8 cellular contexts compared by ENCODE assay signal in the genomic region with DNA sequence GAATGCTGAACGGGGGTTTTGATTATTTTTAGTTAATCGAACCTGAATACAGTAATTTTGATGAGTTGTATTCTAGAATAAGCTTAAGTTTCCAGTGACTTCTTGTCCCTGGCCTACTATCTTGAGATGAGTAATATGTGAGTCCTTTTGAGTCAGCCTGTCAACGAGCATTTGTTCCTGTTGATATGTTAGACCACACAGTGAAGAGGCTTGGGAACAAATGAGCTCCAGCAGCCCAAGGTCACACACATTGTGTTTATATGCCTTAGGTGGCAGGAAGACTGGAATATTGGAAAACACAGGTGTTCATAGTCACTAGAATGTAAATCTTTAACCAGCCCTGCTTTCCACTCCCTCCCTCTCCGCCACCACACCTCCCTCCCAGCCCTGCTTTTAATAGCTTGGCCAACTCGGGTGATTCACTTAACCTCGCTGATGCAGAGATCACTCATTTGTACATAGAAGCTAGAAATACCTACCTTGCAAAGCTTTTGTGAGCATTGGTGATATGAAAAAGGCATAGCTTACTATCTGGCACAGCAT. TPM values are rescaled to one million over a fixed set of nuclear protein-coding genes. Genes with fewer than 3 reads are reported as not detected.
A peak's percentile ranks its signal among the peaks of the same experiment; 100 is the strongest.
DNase-seq lines count a peak whose midpoint lies in the region; ATAC-seq and TF ChIP-seq lines count a peak whose summit lies in the region.

No MANE protein-coding gene starts in this region.

- H3K4me3 ChIP-seq in Peyer's patch = no peak overlapping the region
- H3K4me3 ChIP-seq in right cardiac atrium (ENCODE audit: low read length) = no peak overlapping the region

- TF ChIP-seq POLR2A in Peyer's patch (IDR thresholded peaks at IDR 0.05) = peak in 1 of 2 donors; percentile 45

- DNase-seq in activated T-cell treated with anti-CD3 and anti-CD28 coated beads for 48 hours (ENCODE audit: low read depth) (peak; percentile 3), Peyer's patch (peak in 2 of 3 donors; percentile 76 to 82), right cardiac atrium (no peak), D341Med (ENCODE audit: low spot score) (no peak), activated gamma-delta T cell (lab: John Stamatoyannopoulos, UW) (no peak), middle frontal gyrus (ENCODE audit: extremely low spot score, low spot score) (no peak)
- no peak for DNase-seq in activated T-cell treated with anti-CD3 and anti-CD28 coated beads, Interleukin-2, amount 50 U/mL, for 1 hour

- peak; percentile 87 for ATAC-seq in HG02798 (IDR thresholded peaks at IDR 0.05; ENCODE audit: poor library complexity, unreplicated experiment)
- ATAC-seq in right cardiac atrium = peak; percentile 64 to 72

- H3K4me1 ChIP-seq in Peyer's patch (peaks cover 0 to 32% (median 0%) of the 10 kb centered on the region in 4 donors), right cardiac atrium (ENCODE audit: control insufficient read depth, insufficient read depth, low read length) (no peaks in the 10 kb centered on the region)

- H3K36me3 ChIP-seq in Peyer's patch = peaks cover 0 to 8% (median 0%) of the 10 kb centered on the region in 3 donors

- H3K9me3 ChIP-seq in Peyer's patch (no peaks in the 10 kb centered on the region), right cardiac atrium (ENCODE audit: control insufficient read depth, low read length) (no peaks in the 10 kb centered on the region)

- no peak for TF ChIP-seq CTCF in Peyer's patch (IDR thresholded peaks at IDR 0.05)

- H3K27me3 ChIP-seq in Peyer's patch = no peaks in the 10 kb centered on the region
- no peaks in the 10 kb centered on the region for H3K27me3 ChIP-seq in right cardiac atrium (ENCODE audit: control insufficient read depth, insufficient read depth)

- intact Hi-C loops in right cardiac atrium (cut with DNase I) = no loop called here

- H3K27ac ChIP-seq in Peyer's patch = peak overlapping the region in 3 of 4 donors; percentile 16 to 78 (median 76)
- no peak overlapping the region for H3K27ac ChIP-seq in right cardiac atrium (ENCODE audit: low read length)

- 72% methylated on average over 6 of the region's 6 CpGs for WGBS in right cardiac atrium

RNA-seq across cellular contexts. Expression of gene SMPDL3A, which starts 9.1 kb away (rescaled TPM):
- total RNA-seq in Peyer's patch (100 to 1,000 TPM in 3 of 4 donors, 10 to 100 TPM in 1; 15.7 to 641 (median 190) TPM), right cardiac atrium (1 to 10 TPM; 4.7 to 8.3 (median 7.5) TPM)
- 6.9 TPM for polyA plus RNA-seq in right cardiac atrium

RNA-seq across cellular contexts. Expression of gene FABP7, which starts 18.7 kb away (rescaled TPM):
- total RNA-seq in Peyer's patch (not detected), right cardiac atrium (1 to 10 TPM in 2 of 4 donors, under 1 TPM in 1, not detected in 1; 0.51 to 1.1 (median 1.0) TPM)
- 3.3 TPM for polyA plus RNA-seq in right cardiac atrium

Comparison
In these comparisons a context has a peak if more than half of its experiments do, and no peak if none do; other contexts are left out.
1. DNase-seq: peak in activated T-cell treated with anti-CD3 and anti-CD28 coated beads for 48 hours (single experiment) and Peyer's patch (2 of 3); none in activated T-cell treated with anti-CD3 and anti-CD28 coated beads, Interleukin-2, amount 50 U/mL, for 1 hour (single experiment), right cardiac atrium (0 of 3), D341Med (single experiment), activated gamma-delta T cell (single experiment) and middle frontal gyrus (single experiment).